28 cellular contexts compared by ENCODE assay signal in genomic region chr12:87930652-87931051, GRCh38.
"Had no signal": no experiment of that assay in that cellular context is flagged by ENCODE, and none has a peak within 500 bp of the region (broad histone marks: within the 10 kb centered on the region; RNA-seq: fewer than 3 reads in every experiment).

No MANE protein-coding gene starts in this region.

- H3K27ac ChIP-seq: ascending aorta, body of pancreas, RWPE1, SJCRH30, VCaP had no signal

- H3K27ac Mint-ChIP-seq: activated CD4-positive, alpha-beta memory T cell treated with anti-CD3 and anti-CD28 coated beads for 36 hours; activated CD4-positive, alpha-beta T cell treated with anti-CD3 and anti-CD28 coated beads, Interleukin-2, amount 10 ng/mL, durations not matched to agents 7 days and 5 days; activated naive CD4-positive, alpha-beta T cell treated with anti-CD3 and anti-CD28 coated beads, Interleukin-2, amount 50 U/mL, for 72 hours; activated naive CD8-positive, alpha-beta T cell treated with anti-CD3 and anti-CD28 coated beads, Interleukin-2, amount 50 U/mL, for 24 hours; T-helper 1 cell treated with Interleukin-12 subunit alpha and Interleukin-12 subunit beta and Interleukin-4 antibody, amounts not matched to agents 30 μg/mL and 1 μg/mL, for 36 hours had no signal

- H3K4me1 Mint-ChIP-seq: activated CD4-positive, alpha-beta T cell treated with anti-CD3 and anti-CD28 coated beads, Interleukin-2, amount 10 ng/mL, durations not matched to agents 7 days and 5 days; activated naive CD8-positive, alpha-beta T cell treated with anti-CD3 and anti-CD28 coated beads, Interleukin-2, amount 50 U/mL, for 24 hours; central memory CD8-positive, alpha-beta T cell had no signal

- H3K27me3 Mint-ChIP-seq: activated CD4-positive, alpha-beta T cell treated with anti-CD3 and anti-CD28 coated beads, Interleukin-2, amount 10 ng/mL, durations not matched to agents 7 days and 5 days; activated naive CD8-positive, alpha-beta T cell treated with anti-CD3 and anti-CD28 coated beads, Interleukin-2, amount 50 U/mL, for 24 hours; central memory CD8-positive, alpha-beta T cell had no signal

- H3K4me1 ChIP-seq: ascending aorta, body of pancreas, SJCRH30 had no signal

- H3K9me3 ChIP-seq: ascending aorta, body of pancreas, SJCRH30 had no signal

- H3K9me3 Mint-ChIP-seq: activated CD4-positive, alpha-beta T cell treated with anti-CD3 and anti-CD28 coated beads, Interleukin-2, amount 10 ng/mL, durations not matched to agents 7 days and 5 days; T-helper 1 cell treated with Interleukin-12 subunit alpha and Interleukin-12 subunit beta and Interleukin-4 antibody, amounts not matched to agents 30 μg/mL and 1 μg/mL, for 36 hours had no signal

- H3K4me3 Mint-ChIP-seq: activated CD4-positive, alpha-beta memory T cell treated with anti-CD3 and anti-CD28 coated beads for 36 hours; activated CD4-positive, alpha-beta T cell treated with anti-CD3 and anti-CD28 coated beads, Interleukin-2, amount 10 ng/mL, durations not matched to agents 7 days and 5 days; activated naive CD8-positive, alpha-beta T cell treated with anti-CD3 and anti-CD28 coated beads, Interleukin-2, amount 50 U/mL, for 24 hours; activated T-cell treated with anti-CD3 and anti-CD28 coated beads, Interleukin-2, amount 50 U/mL, for 4 hours; central memory CD8-positive, alpha-beta T cell; T-helper 1 cell treated with Interleukin-12 subunit alpha and Interleukin-12 subunit beta and Interleukin-4 antibody, amounts not matched to agents 30 μg/mL and 1 μg/mL, for 36 hours had no signal

- DNase-seq: activated CD4-positive, alpha-beta memory T cell treated with anti-CD3 and anti-CD28 coated beads for 36 hours; activated CD4-positive, alpha-beta T cell treated with anti-CD3 and anti-CD28 coated beads, Interleukin-2, amount 10 ng/mL, durations not matched to agents 7 days and 5 days; activated CD4-positive, CD25-positive, alpha-beta regulatory T cell; activated CD8-positive, alpha-beta memory T cell treated with anti-CD3 and anti-CD28 coated beads for 24 hours; activated effector memory CD4-positive, alpha-beta T cell treated with anti-CD3 and anti-CD28 coated beads, Interleukin-2, amount 50 U/mL, for 16 hours; activated naive CD4-positive, alpha-beta T cell treated with Interleukin-2 at 50 U/mL for 16 hours; activated naive CD8-positive, alpha-beta T cell treated with anti-CD3 and anti-CD28 coated beads, Interleukin-2, amount 50 U/mL, for 24 hours; activated T-cell treated with anti-CD3 and anti-CD28 coated beads, Interleukin-2, amount 50 U/mL, for 4 hours; body of pancreas; Karpas-422; NCI-H146; NCI-H187 treated with DMSO at 0.1 percent for 48 hours; NCI-H2171; NCI-H2227 treated with DMSO at 0.1 percent for 48 hours; NCI-H510A; NCI-H526 treated with DMSO at 0.1 percent for 48 hours; NK-92 treated with Interleukin-12 subunit alpha and Interleukin-12 subunit beta, amount 100 ng/mL, for 24 hours; OCI-M1; Right ventricle myocardium superior; SJCRH30 had no signal

- FAIRE-seq: colon had no signal

- H3K4me3 ChIP-seq: ascending aorta, body of pancreas, SJCRH30 had no signal

- ATAC-seq: activated naive CD4-positive, alpha-beta T cell treated with anti-CD3 and anti-CD28 coated beads, Interleukin-2, amount 50 U/mL, for 72 hours; activated naive CD8-positive, alpha-beta T cell treated with anti-CD3 and anti-CD28 coated beads, Interleukin-2, amount 50 U/mL, for 24 hours; activated T-cell treated with anti-CD3 and anti-CD28 coated beads, Interleukin-2, amount 50 U/mL, for 4 hours; body of pancreas; Panc1 had no signal

- H3K36me3 Mint-ChIP-seq: activated CD4-positive, alpha-beta memory T cell treated with anti-CD3 and anti-CD28 coated beads for 36 hours; activated naive CD4-positive, alpha-beta T cell treated with anti-CD3 and anti-CD28 coated beads, Interleukin-2, amount 50 U/mL, for 72 hours had no signal
